ENCODE assay signal across 1 cellular context in genomic region chr9:103104101-103104500, GRCh38.
TF ChIP-seq lines count a peak whose summit lies in the region.

No MANE protein-coding gene starts in this region.

TF ChIP-seq in H1, 55 proteins besides CTCF, POLR2A, EP300 and RAD21:
- TF ChIP-seq JUND (IDR thresholded peaks at IDR 0.05; ENCODE audit: low read length): no peak
